28 cellular contexts compared by ENCODE assay signal in the genomic region with DNA sequence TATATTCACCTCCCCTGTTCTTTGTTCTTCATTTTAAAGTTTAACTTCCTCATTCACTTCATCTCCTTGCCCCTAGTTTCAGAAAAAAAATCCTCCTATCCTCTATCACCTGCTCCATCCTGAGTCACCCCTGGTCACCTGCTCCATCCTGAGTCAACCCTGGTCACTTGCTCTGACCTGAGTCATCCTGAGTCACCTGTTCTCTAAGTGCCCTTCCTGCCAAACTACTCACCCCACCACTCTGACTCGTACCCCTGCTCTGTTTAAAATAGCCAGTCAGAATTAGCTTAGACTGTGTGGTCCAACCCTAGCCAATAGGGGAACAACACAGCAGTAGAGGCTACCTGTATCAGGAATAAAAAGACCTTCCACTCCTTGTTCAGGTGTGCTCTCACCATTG.
DNase-seq lines count a peak whose midpoint lies in the region; ATAC-seq, FAIRE-seq and TF ChIP-seq lines count a peak whose summit lies in the region.
"Had no signal": no experiment of that assay in that cellular context is flagged by ENCODE, and none has a peak within 500 bp of the region (broad histone marks: within the 10 kb centered on the region; RNA-seq: fewer than 3 reads in every experiment).

No MANE protein-coding gene starts in this region.

- CTCF ChIA-PET in PC-9 (lab: Charles Lee) = no interaction called here

- H3K4me3 ChIP-seq in PC-9 (no peak overlapping the region), epithelial cell of proximal tubule (ENCODE audit: low read depth, low read length) (no peak overlapping the region), right lobe of liver (no peak overlapping the region)
- H3K4me3 ChIP-seq: ascending aorta, esophagus muscularis mucosa, K562, ovary, skin epidermis had no signal

- no peak for TF ChIP-seq POLR2A in right lobe of liver (IDR thresholded peaks at IDR 0.05)

- 0 out of 2 replicates have a peak, but pooled peaks cover 4% of the 10 kb centered on the region for H3K36me3 ChIP-seq in PC-9 (ENCODE audit: low read depth)
- no peaks in the 10 kb centered on the region for H3K36me3 ChIP-seq in right lobe of liver
- H3K36me3 ChIP-seq: ascending aorta, esophagus muscularis mucosa, ovary had no signal

- H3K9me3 ChIP-seq in PC-9 (ENCODE audit: insufficient read depth, low read depth) (peaks cover 24% of the 10 kb centered on the region), right lobe of liver (no peaks in the 10 kb centered on the region)
- H3K9me3 ChIP-seq: ovary had no signal

- FAIRE-seq in RCC 7860 (lab: Jason Lieb, UNC) = no peak
- FAIRE-seq: H54, K562, TTC549 had no signal

- H3K4me2 ChIP-seq in PC-9 = no peak overlapping the region

- H3F3A ChIP-seq in PC-9 (ENCODE audit: insufficient read depth, low read depth) = no peaks in the 10 kb centered on the region

- no peaks in the 10 kb centered on the region for H3K79me2 ChIP-seq in PC-9 (ENCODE audit: low read depth)

- POLR2A ChIA-PET in PC-9 (lab: Charles Lee; ENCODE audit: unreplicated experiment) = no interaction called here

- ATAC-seq in left colon (no peak), right lobe of liver (no peak)
- ATAC-seq: K562; stimulated activated memory B cell treated with anti-CD40 and anti-IgM and Interleukin-4, amounts not matched to agents 10 μg/mL and 1 μg/mL and 100 μg/mL, for 72 hours had no signal

- H3K4me1 ChIP-seq in PC-9 (replicated peaks; ENCODE audit: insufficient read depth) (no peaks in the 10 kb centered on the region; the same call in 1 of the 2 replicates), right lobe of liver (no peaks in the 10 kb centered on the region)
- H3K4me1 ChIP-seq: ascending aorta, esophagus muscularis mucosa had no signal

- H4K20me1 ChIP-seq in PC-9 (ENCODE audit: insufficient read depth) = no peaks in the 10 kb centered on the region

- intact Hi-C loops in PC-9 (cut with micrococcal nuclease; ENCODE audit: unreplicated experiment) (no loop called here), left colon (cut with DNase I, micrococcal nuclease) (no loop called here), right lobe of liver (cut with DNase I) (no loop called here)

- H3K27me3 ChIP-seq in PC-9 (ENCODE audit: insufficient read depth, low read depth) (no peaks in the 10 kb centered on the region), right lobe of liver (no peaks in the 10 kb centered on the region)
- H3K27me3 ChIP-seq: ascending aorta, esophagus muscularis mucosa, ovary had no signal

- no peaks in the 10 kb centered on the region for H3K9me2 ChIP-seq in PC-9 (ENCODE audit: insufficient read depth)

- BruUV-seq in PC-9 (replicated peaks; lab: Mats Ljungman, UMichigan) = no TSS peak

- TF ChIP-seq CTCF in PC-9 (conservative IDR thresholded peaks at IDR 0.05) = no peak
- TF ChIP-seq CTCF in epithelial cell of proximal tubule (conservative IDR thresholded peaks at IDR 0.05; ENCODE audit: low read depth, low read length) = no peak
- TF ChIP-seq CTCF in right lobe of liver (IDR thresholded peaks at IDR 0.05) = no peak

- 47% methylated on average over 1 of the region's 1 CpG for WGBS in right lobe of liver (ENCODE audit: insufficient coverage, low coverage, low lambda C conversion rate, missing lambda C conversion rate)

- H2AFZ ChIP-seq in PC-9 = 0 out of 2 replicates have a peak overlapping the region, but pooled peaks have one; percentile 44

- DNase-seq in HK-2 (ENCODE audit: unreplicated experiment) (peak; percentile 58), PC-9 (peak; percentile 32 to 69), epithelial cell of proximal tubule (ENCODE audit: low read depth) (peak; percentile 39), C1 segment of cervical spinal cord (lab: John Stamatoyannopoulos, UW) (no peak), RCC 7860 (ENCODE audit: low spot score) (no peak), left colon (no peak), right lobe of liver (no peak)
- DNase-seq: activated CD4-positive, alpha-beta T cell treated with anti-CD3 and anti-CD28 coated beads, Interleukin-2, amount 50 U/mL, for 4 hours; activated gamma-delta T cell treated with Interleukin-2 at 50 U/mL for 16 hours; activated naive CD8-positive, alpha-beta T cell treated with anti-CD3 and anti-CD28 coated beads, Interleukin-2, amount 10 ng/mL, durations not matched to agents 7 days and 5 days; activated T-cell treated with anti-CD3 and anti-CD28 coated beads, Interleukin-2, amount 50 U/mL, for 48 hours; COR-L47; foreskin melanocyte; mesenchymal stem cell; MV-4-11; NCI-H1436 treated with DMSO at 0.1 percent for 48 hours; NCI-H2107; NCI-H345; ovary had no signal

- H3K27ac ChIP-seq in PC-9 (no peak overlapping the region), right lobe of liver (no peak overlapping the region)
- H3K27ac ChIP-seq: ascending aorta, C4-2B, esophagus muscularis mucosa, ovary, RWPE1, skin epidermis had no signal

Comparison
In these comparisons a context has a peak if more than half of its experiments do, and no peak if none do; other contexts are left out.
1. DNase-seq: peak in HK-2 (single experiment), PC-9 (2 of 2) and epithelial cell of proximal tubule (single experiment); none in C1 segment of cervical spinal cord (0 of 14), RCC 7860 (single experiment), left colon (0 of 2) and right lobe of liver (0 of 3).